12 cellular contexts compared by ENCODE assay signal in genomic region chr20:46683620-46683938, GRCh38. TPM values are rescaled to one million over a fixed set of nuclear protein-coding genes. Genes with fewer than 3 reads are reported as not detected.
A peak's percentile ranks its signal among the peaks of the same experiment; 100 is the strongest.
DNase-seq lines count a peak whose midpoint lies in the region; ATAC-seq and TF ChIP-seq lines count a peak whose summit lies in the region.
"Had no signal": no experiment of that assay in that cellular context is flagged by ENCODE, and none has a peak within 500 bp of the region (broad histone marks: within the 10 kb centered on the region; RNA-seq: fewer than 3 reads in every experiment).

No MANE protein-coding gene starts in this region.

- H4K91ac ChIP-seq in neuronal stem cell (ENCODE audit: low read depth, low read length, poor library complexity), result no peak overlapping the region

- WGBS in neuronal stem cell (ENCODE audit: extremely low coverage in 2 of 2, insufficient read length in 2 of 2, insufficient replicate concordance in 1 of 2), 2 donors, result no CpG with 5 or more reads among the region's 9 CpGs

- TF ChIP-seq CTCF in BJ (IDR thresholded peaks at IDR 0.05; ENCODE audit: insufficient read depth, low read depth, low read length) (no peak), WI38 (IDR thresholded peaks at IDR 0.05; ENCODE audit: low read depth, low read length) (no peak), fibroblast of the aortic adventitia (IDR thresholded peaks at IDR 0.05; ENCODE audit: insufficient read depth, low read length) (no peak)

- DNase-seq in BJ (ENCODE audit: low read depth) (no peak), fibroblast of the aortic adventitia (ENCODE audit: low read depth) (no peak), neuronal stem cell (ENCODE audit: low spot score) (no peak), ecto neural progenitor cell (ENCODE audit: low spot score) (no peak), dermis blood vessel endothelial cell (no peak)
- DNase-seq: activated naive CD4-positive, alpha-beta T cell treated with anti-CD3 and anti-CD28 coated beads for 36 hours; BE2C; hippocampal formation; NCI-H524 had no signal

- H3K14ac ChIP-seq in neuronal stem cell (ENCODE audit: low read length), result no peak overlapping the region

- H2BK12ac ChIP-seq in neuronal stem cell (ENCODE audit: low read length), result no peak overlapping the region

- H3K4me3 ChIP-seq in BJ (ENCODE audit: low read depth, low read length) (peak overlapping the region; percentile 44), WI38 (ENCODE audit: low read depth, low read length) (peak overlapping the region; percentile 55), fibroblast of the aortic adventitia (ENCODE audit: low read depth, low read length) (peak overlapping the region; percentile 72), neuronal stem cell (ENCODE audit: low read length in 2 of 2) (peak overlapping the region in 1 of 2 donors; percentile 68)

- peak overlapping the region; percentile 64 for H3K27ac ChIP-seq in neuronal stem cell (replicated peaks; ENCODE audit: low read length)

- H2BK120ac ChIP-seq in neuronal stem cell (ENCODE audit: low read depth, low read length), result no peak overlapping the region

- H2AK5ac ChIP-seq in neuronal stem cell (ENCODE audit: low read depth, low read length), result no peak overlapping the region

- H3K23ac ChIP-seq in neuronal stem cell (ENCODE audit: low read depth, low read length, poor library complexity), result no peak overlapping the region

- H3K79me1 ChIP-seq in neuronal stem cell (ENCODE audit: low read depth, low read length), result peaks cover 7% of the 10 kb centered on the region

- H2BK5ac ChIP-seq in neuronal stem cell (ENCODE audit: low read length), result no peak overlapping the region

- no peak overlapping the region for H2AFZ ChIP-seq in neuronal stem cell (ENCODE audit: low read length)

- POLR2A ChIA-PET in BJ (lab: Charles Lee), result no interaction called here

- H4K8ac ChIP-seq in neuronal stem cell (ENCODE audit: low read depth, low read length), result no peak overlapping the region

- ATAC-seq in HG02759 (IDR thresholded peaks at IDR 0.05; ENCODE audit: unreplicated experiment) (no peak), GM18870 (IDR thresholded peaks at IDR 0.05; ENCODE audit: unreplicated experiment) (no peak)

- H3K36me3 ChIP-seq in BJ (ENCODE audit: control insufficient read depth, insufficient read depth, low read length) (peaks cover 6% of the 10 kb centered on the region), neuronal stem cell (replicated peaks in 1 of 2; ENCODE audit: control insufficient read depth in 2 of 2, insufficient read depth in 2 of 2, low read length in 2 of 2) (peaks cover 13 to 45% of the 10 kb centered on the region in 2 donors)

- peak overlapping the region; percentile 56 for H3K4me2 ChIP-seq in neuronal stem cell (ENCODE audit: insufficient read depth, low read length, poor library complexity, severe bottlenecking)

- no peak overlapping the region for H3K9ac ChIP-seq in neuronal stem cell (ENCODE audit: low read depth, low read length, poor library complexity)

- peak overlapping the region; percentile 55 for H3K18ac ChIP-seq in neuronal stem cell (ENCODE audit: low read length)

- H3K4me1 ChIP-seq in neuronal stem cell (ENCODE audit: control insufficient read depth in 2 of 2, insufficient read depth in 1 of 2, low read depth in 1 of 2, low read length in 2 of 2), result peaks cover 18 to 21% of the 10 kb centered on the region in 2 donors
- H3K4me1 ChIP-seq: BE2C had no signal

- no peak overlapping the region for H2BK15ac ChIP-seq in neuronal stem cell (ENCODE audit: low read length)

- no peaks in the 10 kb centered on the region for H3K27me3 ChIP-seq in BJ (ENCODE audit: control insufficient read depth, insufficient read depth, low read length)
- no peaks in the 10 kb centered on the region for H3K27me3 ChIP-seq in neuronal stem cell (ENCODE audit: control insufficient read depth in 3 of 3, insufficient read depth in 3 of 3, low read depth in 1 of 3, low read length in 3 of 3)
- H3K27me3 ChIP-seq: BE2C had no signal

- no peak overlapping the region for H3K4ac ChIP-seq in neuronal stem cell (ENCODE audit: low read length)

- H3K9me3 ChIP-seq in neuronal stem cell (replicated peaks in 1 of 2; ENCODE audit: control insufficient read depth in 2 of 2, insufficient read depth in 1 of 2, low read depth in 1 of 2, low read length in 2 of 2), result no peaks in the 10 kb centered on the region
- H3K9me3 ChIP-seq: BE2C had no signal

- CTCF ChIA-PET in BJ (lab: Yijun Ruan, JAX), result interaction anchor here (1.4 to 6.2 kb wide), 3 partner anchors 11 to 162 kb away, joined by 4 to 60 read pairs (median 6); no protein-coding TSS in a partner anchor

RNA-seq across cellular contexts. Expression of gene TP53RK, which starts 5.7 kb away (rescaled TPM):
- polyA plus RNA-seq in BJ (2011; rRNA removed), result 7.2 and 11.0 TPM in 2 replicates
- 5.0 and 5.8 TPM in 2 replicates for polyA minus RNA-seq in BJ (2011; rRNA and poly(A)+ RNA removed)
- total RNA-seq in fibroblast of the aortic adventitia (ENCODE audit: low replicate concordance), result 12.4 and 17.4 TPM in 2 replicates
- polyA plus RNA-seq in neuronal stem cell (2013, experiment 1 of 2), result 10.8 TPM
- 11.5 TPM for polyA plus RNA-seq in neuronal stem cell (2013, experiment 2 of 2)
- 11.8 and 15.8 TPM in 2 replicates for total RNA-seq in dermis blood vessel endothelial cell

RNA-seq across cellular contexts. Expression of gene SLC2A10, which starts 25.9 kb away (rescaled TPM):
- 31.0 and 41.9 TPM in 2 replicates for polyA plus RNA-seq in BJ (2011; rRNA removed)
- polyA minus RNA-seq in BJ (2011; rRNA and poly(A)+ RNA removed), result 28.7 and 38.0 TPM in 2 replicates
- total RNA-seq in fibroblast of the aortic adventitia (ENCODE audit: low replicate concordance), result 37.4 and 43.4 TPM in 2 replicates
- 7.8 TPM for polyA plus RNA-seq in neuronal stem cell (2013, experiment 1 of 2)
- 7.5 TPM for polyA plus RNA-seq in neuronal stem cell (2013, experiment 2 of 2)
- total RNA-seq in dermis blood vessel endothelial cell, result 16.0 and 16.7 TPM in 2 replicates
- total RNA-seq: activated naive CD4-positive, alpha-beta T cell treated with anti-CD3 and anti-CD28 coated beads for 36 hours had no signal

RNA-seq across cellular contexts. Expression of gene SLC13A3, which starts 32.3 kb away (rescaled TPM):
- polyA plus RNA-seq in BJ (2011; rRNA removed), result 3.5 and 3.7 TPM in 2 replicates
- 4.6 and 7.9 TPM in 2 replicates for polyA minus RNA-seq in BJ (2011; rRNA and poly(A)+ RNA removed)
- total RNA-seq in fibroblast of the aortic adventitia (ENCODE audit: low replicate concordance) (3.0 and 4.2 TPM in 2 replicates), dermis blood vessel endothelial cell (0.05 TPM in 1 of 2 replicates, not detected in the other)
- polyA plus RNA-seq in neuronal stem cell (2013, experiment 1 of 2), result 7.2 TPM
- 7.5 TPM for polyA plus RNA-seq in neuronal stem cell (2013, experiment 2 of 2)
- total RNA-seq: activated naive CD4-positive, alpha-beta T cell treated with anti-CD3 and anti-CD28 coated beads for 36 hours had no signal
